ENCODE assay signal across 22 cellular contexts in genomic region chr5:118060833-118061232, GRCh38.
DNase-seq lines count a peak whose midpoint lies in the region; ATAC-seq, FAIRE-seq and TF ChIP-seq lines count a peak whose summit lies in the region.
"Had no signal": no experiment of that assay in that cellular context is flagged by ENCODE, and none has a peak within 500 bp of the region (broad histone marks: within the 10 kb centered on the region; RNA-seq: fewer than 3 reads in every experiment).

No MANE protein-coding gene starts in this region.

- TF ChIP-seq EP300 in HepG2 (IDR thresholded peaks at IDR 0.05; ENCODE audit: low read depth in 2 of 2, low read length in 2 of 2) = no peak
- no peak for TF ChIP-seq EP300 in HepG2 (CRISPR knock-in tag; IDR thresholded peaks at IDR 0.05; ENCODE audit: borderline replicate concordance)

- DNase-seq in HepG2 (ENCODE audit: low spot score) (no peak), right lobe of liver (no peak), epithelial cell of proximal tubule (ENCODE audit: low read depth) (no peak), type B pancreatic cell (ENCODE audit: extremely low spot score, unreplicated experiment) (no peak), Karpas-422 (no peak), GOT3 (lab: John Stamatoyannopoulos, UW) (no peak), NCI-H1417 treated with DMSO at 0.1 percent for 48 hours (lab: John Stamatoyannopoulos, UW) (no peak)
- DNase-seq: activated CD4-positive, alpha-beta T cell treated with anti-CD3 and anti-CD28 coated beads, Interleukin-2, amount 10 ng/mL, durations not matched to agents 24 days and 14 days; activated naive CD4-positive, alpha-beta T cell treated with anti-CD3 and anti-CD28 coated beads for 36 hours; COR-L47; dorsolateral prefrontal cortex; H7; hypothalamus; IMR-90; NCI-H1436 treated with DMSO at 0.1 percent for 48 hours; NCI-H345; SHP77 treated with DMSO at 0.1 percent for 48 hours; T1000 had no signal

- H3K27ac ChIP-seq in HepG2 (ENCODE audit: extremely low read length, insufficient read depth, low read length) = no peak overlapping the region
- H3K27ac ChIP-seq in right lobe of liver = no peak overlapping the region
- no peak overlapping the region for H3K27ac ChIP-seq in OCI-LY3 (ENCODE audit: low read length)
- H3K27ac ChIP-seq in Karpas-422 (ENCODE audit: low read length) = no peak overlapping the region
- H3K27ac ChIP-seq: dorsolateral prefrontal cortex, parathyroid adenoma had no signal

- CTCF ChIA-PET in HepG2 (lab: Yijun Ruan, JAX; ENCODE audit: low intra/inter-chr PET ratio, low total read pairs) = no interaction called here

- H3K36me3 Mint-ChIP-seq in type B pancreatic cell = no peaks in the 10 kb centered on the region

- no peaks in the 10 kb centered on the region for H3K4me1 Mint-ChIP-seq in type B pancreatic cell (ENCODE audit: unreplicated experiment)
- H3K4me1 Mint-ChIP-seq: activated CD4-positive, alpha-beta T cell treated with anti-CD3 and anti-CD28 coated beads, Interleukin-2, amount 10 ng/mL, durations not matched to agents 24 days and 14 days had no signal

- H3K27me3 ChIP-seq in HepG2 (ENCODE audit: control insufficient read depth in 1 of 2, insufficient read depth in 2 of 2, low read length in 2 of 2) = no peaks in the 10 kb centered on the region
- H3K27me3 ChIP-seq in right lobe of liver = no peaks in the 10 kb centered on the region
- no peaks in the 10 kb centered on the region for H3K27me3 ChIP-seq in OCI-LY3 (ENCODE audit: low read depth, low read length)
- H3K27me3 ChIP-seq in Karpas-422 (ENCODE audit: low read length) = no peaks in the 10 kb centered on the region
- H3K27me3 ChIP-seq: dorsolateral prefrontal cortex had no signal

- H3K4me3 Mint-ChIP-seq in type B pancreatic cell = no peak overlapping the region
- H3K4me3 Mint-ChIP-seq: activated CD4-positive, alpha-beta T cell treated with anti-CD3 and anti-CD28 coated beads, Interleukin-2, amount 10 ng/mL, durations not matched to agents 24 days and 14 days; activated naive CD4-positive, alpha-beta T cell treated with anti-CD3 and anti-CD28 coated beads for 36 hours; stimulated activated naive CD8-positive, alpha-beta T cell treated with anti-CD3 and anti-CD28 coated beads, Interleukin-15, Interleukin-2, amounts not matched to agents 100 ng/mL and 50 ng/mL, for 24 hours had no signal

- ATAC-seq in HepG2 = no peak
- ATAC-seq in right lobe of liver = no peak

- no TSS peak for BruUV-seq in HepG2 (replicated peaks; lab: Mats Ljungman, UMichigan)

- H3K79me2 ChIP-seq in HepG2 (ENCODE audit: insufficient read depth, low read length) (no peaks in the 10 kb centered on the region), OCI-LY3 (ENCODE audit: low read length) (no peaks in the 10 kb centered on the region), Karpas-422 (ENCODE audit: low read length) (no peaks in the 10 kb centered on the region)
- H3K79me2 ChIP-seq: parathyroid adenoma had no signal

- peaks cover 7% of the 10 kb centered on the region for H3K9me3 Mint-ChIP-seq in type B pancreatic cell
- H3K9me3 Mint-ChIP-seq: activated CD4-positive, alpha-beta T cell treated with anti-CD3 and anti-CD28 coated beads, Interleukin-2, amount 10 ng/mL, durations not matched to agents 24 days and 14 days had no signal

- H3K9me3 ChIP-seq in HepG2 (ENCODE audit: low read length) (no peaks in the 10 kb centered on the region), right lobe of liver (no peaks in the 10 kb centered on the region), OCI-LY3 (ENCODE audit: insufficient read depth, low read length) (no peaks in the 10 kb centered on the region), Karpas-422 (ENCODE audit: low read length) (peaks cover 14% of the 10 kb centered on the region)

- H3K9ac ChIP-seq in HepG2 (ENCODE audit: insufficient read depth, low read depth, low read length) (no peak overlapping the region), OCI-LY3 (ENCODE audit: low read length) (no peak overlapping the region), Karpas-422 (ENCODE audit: low read length) (no peak overlapping the region)
- H3K9ac ChIP-seq: parathyroid adenoma had no signal

- no peak for TF ChIP-seq RAD21 in HepG2 (CRISPR knock-in tag; IDR thresholded peaks at IDR 0.05)

- H3K36me3 ChIP-seq in HepG2 (replicated peaks in 1 of 2; ENCODE audit: control insufficient read depth in 1 of 2, insufficient read depth in 2 of 2, low read length in 2 of 2) = no peaks in the 10 kb centered on the region
- no peaks in the 10 kb centered on the region for H3K36me3 ChIP-seq in right lobe of liver
- no peaks in the 10 kb centered on the region for H3K36me3 ChIP-seq in OCI-LY3 (replicated peaks; ENCODE audit: low read depth, low read length)
- H3K36me3 ChIP-seq in Karpas-422 (ENCODE audit: insufficient read depth, low read length) = no peaks in the 10 kb centered on the region

- TF ChIP-seq CTCF in HepG2 (CRISPR knock-in tag; IDR thresholded peaks at IDR 0.05) = peak; percentile 15; the same call in 1 of the 2 replicates
- TF ChIP-seq CTCF in right lobe of liver (IDR thresholded peaks at IDR 0.05) = peak in 1 of 4 donors; percentile 6
- TF ChIP-seq CTCF in OCI-LY3 (IDR thresholded peaks at IDR 0.05; ENCODE audit: low read depth, low read length) = peak; percentile 48
- TF ChIP-seq CTCF in epithelial cell of proximal tubule (conservative IDR thresholded peaks at IDR 0.05; ENCODE audit: low read depth, low read length) = peak; percentile 61
- peak; percentile 53 for TF ChIP-seq CTCF in type B pancreatic cell (conservative IDR thresholded peaks at IDR 0.05)

- no peak for FAIRE-seq in HepG2 (lab: Jason Lieb, UNC)
- FAIRE-seq: urothelium cell line had no signal

- in situ Hi-C loops in HepG2 (cut with HindIII; ENCODE audit: extremely low pct_ligation_motif_present, low pct_unique_long_range_greater_than_20kb) = no loop called here

- no peaks in the 10 kb centered on the region for H3K4me1 ChIP-seq in HepG2 (ENCODE audit: insufficient read depth, low read length)
- no peaks in the 10 kb centered on the region for H3K4me1 ChIP-seq in right lobe of liver
- H3K4me1 ChIP-seq in OCI-LY3 (ENCODE audit: low read length) = no peaks in the 10 kb centered on the region
- no peaks in the 10 kb centered on the region for H3K4me1 ChIP-seq in Karpas-422 (ENCODE audit: low read length)
- H3K4me1 ChIP-seq: parathyroid adenoma had no signal

- intact Hi-C loops in HepG2 (cut with micrococcal nuclease; ENCODE audit: unreplicated experiment) (loop anchor here (2.0 kb wide), 1 partner anchor 550 kb away; no protein-coding TSS in a partner anchor), right lobe of liver (cut with DNase I) (no loop called here)

- H2AFZ ChIP-seq in HepG2 (ENCODE audit: low read length) = no peak overlapping the region
- H2AFZ ChIP-seq in OCI-LY3 (ENCODE audit: low read depth, low read length) = no peak overlapping the region
- H2AFZ ChIP-seq in Karpas-422 (ENCODE audit: low read length) = no peak overlapping the region
- H2AFZ ChIP-seq: parathyroid adenoma had no signal

- WGBS in HepG2 (ENCODE audit: low lambda C conversion rate) = 3% methylated on average over 2 of the region's 2 CpGs
- 26% methylated on average over 2 of the region's 2 CpGs for WGBS in right lobe of liver (ENCODE audit: insufficient coverage, low coverage, low lambda C conversion rate, missing lambda C conversion rate)

- H4K20me1 ChIP-seq in HepG2 (ENCODE audit: insufficient read depth, low read length) (no peaks in the 10 kb centered on the region), OCI-LY3 (ENCODE audit: insufficient read depth, low read length) (no peaks in the 10 kb centered on the region), Karpas-422 (ENCODE audit: insufficient read depth, low read depth, low read length) (no peaks in the 10 kb centered on the region)

- H3K4me3 ChIP-seq in HepG2 (replicated peaks in 1 of 3; ENCODE audit: insufficient read depth in 1 of 3, low read depth in 2 of 3, low read length in 3 of 3) = no peak overlapping the region
- no peak overlapping the region for H3K4me3 ChIP-seq in right lobe of liver
- H3K4me3 ChIP-seq in OCI-LY3 (ENCODE audit: low read length) = no peak overlapping the region
- H3K4me3 ChIP-seq in epithelial cell of proximal tubule (ENCODE audit: low read depth, low read length) = no peak overlapping the region
- H3K4me3 ChIP-seq in Karpas-422 (ENCODE audit: low read length) = no peak overlapping the region
- H3K4me3 ChIP-seq: dorsolateral prefrontal cortex had no signal

- POLR2A ChIA-PET in HepG2 (lab: Yijun Ruan, JAX) = no interaction called here

- H3K9me2 ChIP-seq in Karpas-422 (replicated peaks; ENCODE audit: insufficient read depth, low read length) = no peaks in the 10 kb centered on the region

- no peak overlapping the region for H3K4me2 ChIP-seq in HepG2 (ENCODE audit: low read depth, low read length)
- no peak overlapping the region for H3K4me2 ChIP-seq in OCI-LY3 (ENCODE audit: low read length)
- no peak overlapping the region for H3K4me2 ChIP-seq in Karpas-422 (ENCODE audit: low read depth, low read length, poor library complexity, severe bottlenecking)

- no peak for TF ChIP-seq POLR2A in HepG2 (IDR thresholded peaks at IDR 0.05; ENCODE audit: insufficient read depth in 1 of 2, low read depth in 2 of 2, low read length in 2 of 2)
- no peak for TF ChIP-seq POLR2A in right lobe of liver (IDR thresholded peaks at IDR 0.05)

- H3K27ac Mint-ChIP-seq in type B pancreatic cell = no peak overlapping the region
- H3K27ac Mint-ChIP-seq: activated CD4-positive, alpha-beta T cell treated with anti-CD3 and anti-CD28 coated beads, Interleukin-2, amount 10 ng/mL, durations not matched to agents 24 days and 14 days; activated naive CD4-positive, alpha-beta T cell treated with anti-CD3 and anti-CD28 coated beads for 36 hours; stimulated activated naive CD8-positive, alpha-beta T cell treated with anti-CD3 and anti-CD28 coated beads, Interleukin-15, Interleukin-2, amounts not matched to agents 100 ng/mL and 50 ng/mL, for 24 hours had no signal

- no peaks in the 10 kb centered on the region for H3K27me3 Mint-ChIP-seq in type B pancreatic cell
- H3K27me3 Mint-ChIP-seq: activated CD4-positive, alpha-beta T cell treated with anti-CD3 and anti-CD28 coated beads, Interleukin-2, amount 10 ng/mL, durations not matched to agents 24 days and 14 days; stimulated activated naive CD8-positive, alpha-beta T cell treated with anti-CD3 and anti-CD28 coated beads, Interleukin-15, Interleukin-2, amounts not matched to agents 100 ng/mL and 50 ng/mL, for 24 hours had no signal

TF ChIP-seq in HepG2, 621 proteins besides CTCF, POLR2A, EP300 and RAD21 (continues in another document):
- TF ChIP-seq DPF2 (CRISPR knock-in tag; IDR thresholded peaks at IDR 0.05; ENCODE audit: borderline replicate concordance, low read depth) (no peak), ZC3H4 (CRISPR knock-in tag; IDR thresholded peaks at IDR 0.05; ENCODE audit: borderline replicate concordance) (no peak), CERS6 (CRISPR knock-in tag; IDR thresholded peaks at IDR 0.05) (no peak), TEAD3 (CRISPR knock-in tag; optimal IDR thresholded peaks at IDR 0.05; ENCODE audit: borderline replicate concordance) (peak; percentile 83)
